ENCODE assay signal across 16 cellular contexts in genomic region chr11:4699697-4700435, GRCh38. TPM values are rescaled to one million over a fixed set of nuclear protein-coding genes. Genes with fewer than 3 reads are reported as not detected.
A peak's percentile ranks its signal among the peaks of the same experiment; 100 is the strongest.
DNase-seq lines count a peak whose midpoint lies in the region; ATAC-seq and TF ChIP-seq lines count a peak whose summit lies in the region.
"Had no signal": no experiment of that assay in that cellular context is flagged by ENCODE, and none has a peak within 500 bp of the region (broad histone marks: within the 10 kb centered on the region; RNA-seq: fewer than 3 reads in every experiment).

No MANE protein-coding gene starts in this region.

- TF ChIP-seq CTCF in lower leg skin (IDR thresholded peaks at IDR 0.05), result no peak

- no peak for TF ChIP-seq POLR2A in lower leg skin (IDR thresholded peaks at IDR 0.05)

- peak; percentile 94 for ATAC-seq in GM18502 (IDR thresholded peaks at IDR 0.05; ENCODE audit: poor library complexity, unreplicated experiment)
- peak; percentile 80 for ATAC-seq in GM19452 (IDR thresholded peaks at IDR 0.05; ENCODE audit: unreplicated experiment)
- ATAC-seq in HG02852 (IDR thresholded peaks at IDR 0.05; ENCODE audit: unreplicated experiment), result peak; percentile 88
- peak; percentile 97 for ATAC-seq in HG03469 (IDR thresholded peaks at IDR 0.05; ENCODE audit: unreplicated experiment)
- ATAC-seq: psoas muscle had no signal

- DNase-seq in mucosa of gallbladder (ENCODE audit: low spot score), result no peak
- no peak for DNase-seq in activated effector memory CD4-positive, alpha-beta T cell treated with Interleukin-2 at 50 U/mL for 16 hours
- DNase-seq in lower leg skin (ENCODE audit: low spot score in 2 of 2), result no peak
- DNase-seq in amniotic stem cell (lab: John Stamatoyannopoulos, UW), result no peak
- DNase-seq: activated CD4-positive, alpha-beta memory T cell treated with anti-CD3 and anti-CD28 coated beads for 36 hours; AML-193; hypothalamus; mesendoderm; NCI-H1105 treated with DMSO at 0.1 percent for 48 hours; psoas muscle; SW 1271 had no signal

- intact Hi-C loops in lower leg skin (cut with DNase I; ENCODE audit: low total_unique reads), result no loop called here

- H3K4me3 ChIP-seq in lower leg skin (ENCODE audit: low read depth, poor library complexity, severe bottlenecking), result no peak overlapping the region
- H3K4me3 ChIP-seq: psoas muscle, tibial nerve had no signal

- WGBS in lower leg skin, 2 donors, result 77 to 83% methylated on average over 3 of the region's 3 CpGs

RNA-seq across cellular contexts. Expression of gene OR51E2, which starts 2.2 kb away (rescaled TPM):
- total RNA-seq in mucosa of gallbladder (0.63 TPM), lower leg skin (under 1 TPM in 2 of 4 donors, not detected in 2; 0.10 to 0.30 TPM)
- total RNA-seq: activated CD4-positive, alpha-beta memory T cell treated with anti-CD3 and anti-CD28 coated beads for 36 hours had no signal

RNA-seq across cellular contexts. Expression of gene MMP26, which starts 4.7 kb away (rescaled TPM):
- total RNA-seq in mucosa of gallbladder (not detected), lower leg skin (not detected)
- total RNA-seq: activated CD4-positive, alpha-beta memory T cell treated with anti-CD3 and anti-CD28 coated beads for 36 hours; psoas muscle; tibial nerve had no signal

RNA-seq across cellular contexts. Expression of gene OR51E1, which starts 56.1 kb away (rescaled TPM):
- total RNA-seq in mucosa of gallbladder, result 0.37 TPM
- under 1 TPM; 0.11 to 0.39 (median 0.21) TPM for total RNA-seq in lower leg skin
- total RNA-seq: activated CD4-positive, alpha-beta memory T cell treated with anti-CD3 and anti-CD28 coated beads for 36 hours had no signal
